In genomic region chr5:179697993-179698934, GRCh38 we compare ENCODE assay signal across 7 cellular contexts. TPM values are rescaled to one million over a fixed set of nuclear protein-coding genes. Genes with fewer than 3 reads are reported as not detected.
DNase-seq lines count a peak whose midpoint lies in the region; ATAC-seq, FAIRE-seq and TF ChIP-seq lines count a peak whose summit lies in the region.

No MANE protein-coding gene starts in this region.

- peak overlapping the region; percentile 46 for H3K4me2 ChIP-seq in GM12878 (ENCODE audit: control insufficient read depth, insufficient read depth)

- SMC1A ChIA-PET in GM12878 (lab: Charles Lee; ENCODE audit: uncharacterized antibody, unreplicated experiment), result interaction anchor here (1.0 to 3.0 kb wide), 3 partner anchors 19 to 39 kb away, joined by 3 to 15 read pairs (median 6); partner anchors contain the start of genes CBY3 and MAML1

- in situ Hi-C loops in GM12878 (cut with MboI), result no loop called here

- 2% methylated on average over 71 of the region's 72 CpGs for WGBS in GM12878 (ENCODE audit: insufficient coverage, insufficient replicate concordance, low lambda C conversion rate, missing lambda C conversion rate)

- TF ChIP-seq CTCF in GM12878 (IDR thresholded peaks at IDR 0.05 in 2 of 3, conservative IDR thresholded peaks at IDR 0.05 in 1 of 3; ENCODE audit: control insufficient read depth in 2 of 3, extremely low read depth in 1 of 3, insufficient read depth in 1 of 3, low read depth in 3 of 3, low read length in 3 of 3) (no peak), retinal pigment epithelial cell (conservative IDR thresholded peaks at IDR 0.05; ENCODE audit: low read depth, low read length) (no peak)

- H3K4me3 ChIP-seq in GM12878 (peak overlapping the region; percentile 72), retinal pigment epithelial cell (ENCODE audit: low read length) (peak overlapping the region; percentile 78)

- H2AFZ ChIP-seq in GM12878 (ENCODE audit: control insufficient read depth, low read depth, low read length), result peak overlapping the region; percentile 57

- no peaks in the 10 kb centered on the region for H3K9me3 ChIP-seq in GM12878 (replicated peaks; ENCODE audit: control insufficient read depth, insufficient read depth, low read length)

- peaks cover 49% of the 10 kb centered on the region for H3K79me2 ChIP-seq in GM12878 (ENCODE audit: control insufficient read depth, insufficient read depth, low read length)

- POLR2A ChIA-PET in GM12878 (lab: Charles Lee), result interaction anchor here (1.0 to 2.1 kb wide), 5 partner anchors 20 to 139 kb away, joined by 3 to 14 read pairs (median 7); partner anchors contain the start of genes HNRNPH1 and MAML1

- H3K36me3 ChIP-seq in GM12878 (ENCODE audit: control insufficient read depth in 2 of 2, insufficient read depth in 2 of 2, low read length in 1 of 2), result no peaks in the 10 kb centered on the region; a peak in 1 of 4 replicates

- peak; percentile 91 for ATAC-seq in GM18511 (IDR thresholded peaks at IDR 0.05; ENCODE audit: unreplicated experiment)
- ATAC-seq in HG03025 (IDR thresholded peaks at IDR 0.05; ENCODE audit: low FRiP score, unreplicated experiment), result peak; percentile 89
- ATAC-seq in GM12878, result peak; percentile 93

- intact Hi-C loops in GM12878 (cut with micrococcal nuclease; ENCODE audit: unreplicated experiment), result loop anchor here (1.0 to 2.0 kb wide), 3 partner anchors 20 to 75 kb away; partner anchors contain the start of genes HNRNPH1 and MAML1

- peak overlapping the region; percentile 100 for H3K9ac ChIP-seq in GM12878 (ENCODE audit: control insufficient read depth, insufficient read depth, low read length)

- peak overlapping the region; percentile 98 for H3K27ac ChIP-seq in GM12878 (ENCODE audit: control insufficient read depth, insufficient read depth)

- RAD21 ChIA-PET in GM12878 (lab: Charles Lee; ENCODE audit: unreplicated experiment), result interaction anchor here (2.0 kb wide), 1 partner anchor 19 kb away, joined by 11 read pairs; no protein-coding TSS in a partner anchor

- no peak for TF ChIP-seq RAD21 in GM12878 (IDR thresholded peaks at IDR 0.05; ENCODE audit: insufficient read depth, low read depth, low read length)

- CTCF ChIA-PET in GM12878 (lab: Yijun Ruan, JAX), result interaction anchor here (2.4 kb wide), 1 partner anchor 19 kb away, joined by 24 read pairs; the partner anchor contains the start of gene CBY3

- H3K27me3 ChIP-seq in GM12878 (replicated peaks in 1 of 2; ENCODE audit: control insufficient read depth in 2 of 2, insufficient read depth in 2 of 2, low read length in 1 of 2), result no peaks in the 10 kb centered on the region

- 0 out of 4 replicates have a peak, but pooled peaks of 1 of the 2 experiments have one; percentile 27 for TF ChIP-seq EP300 in GM12878 (IDR thresholded peaks at IDR 0.05; ENCODE audit: borderline replicate concordance in 1 of 2, control insufficient read depth in 1 of 2, low read depth in 2 of 2, low read length in 2 of 2)

- no peaks in the 10 kb centered on the region for H4K20me1 ChIP-seq in GM12878 (ENCODE audit: control insufficient read depth, insufficient read depth)

- peak; percentile 90 for TF ChIP-seq POLR2A in GM12878 (IDR thresholded peaks at IDR 0.05; ENCODE audit: low read depth, low read length)

- peak; percentile 75 for FAIRE-seq in GM12878 (lab: Jason Lieb, UNC)

- H3K4me1 ChIP-seq in GM12878 (ENCODE audit: control insufficient read depth, insufficient read depth, low read length), result peaks cover 14% of the 10 kb centered on the region

- TSS peak; percentile 99 for BruUV-seq in GM12878 (replicated peaks; lab: Mats Ljungman, UMichigan)

- peak; percentile 94 for DNase-seq in NCI-H2029 treated with DMSO at 0.1 percent for 48 hours (lab: John Stamatoyannopoulos, UW)
- peak; percentile 98 for DNase-seq in T1000 (lab: John Stamatoyannopoulos, UW)
- peak; percentile 96 for DNase-seq in GM12878 (ENCODE audit: low read depth, low spot score)
- peak; percentile 89 to 100 (median 98) for DNase-seq in hypothalamus (lab: John Stamatoyannopoulos, UW)
- DNase-seq in retinal pigment epithelial cell (ENCODE audit: low read depth), result peak; percentile 96

TF ChIP-seq in GM12878, 131 proteins besides CTCF, POLR2A, EP300 and RAD21 (continues in another document):
- TF ChIP-seq RAD51 (IDR thresholded peaks at IDR 0.05) (no peak), CREM (IDR thresholded peaks at IDR 0.05; ENCODE audit: low read depth) (peak; percentile 69), ZNF384 (IDR thresholded peaks at IDR 0.05; ENCODE audit: borderline replicate concordance, low read depth, low read length) (no peak), CREB1 (IDR thresholded peaks at IDR 0.05; ENCODE audit: low read depth) (peak; percentile 94)
- TF ChIP-seq, protein P1, sequence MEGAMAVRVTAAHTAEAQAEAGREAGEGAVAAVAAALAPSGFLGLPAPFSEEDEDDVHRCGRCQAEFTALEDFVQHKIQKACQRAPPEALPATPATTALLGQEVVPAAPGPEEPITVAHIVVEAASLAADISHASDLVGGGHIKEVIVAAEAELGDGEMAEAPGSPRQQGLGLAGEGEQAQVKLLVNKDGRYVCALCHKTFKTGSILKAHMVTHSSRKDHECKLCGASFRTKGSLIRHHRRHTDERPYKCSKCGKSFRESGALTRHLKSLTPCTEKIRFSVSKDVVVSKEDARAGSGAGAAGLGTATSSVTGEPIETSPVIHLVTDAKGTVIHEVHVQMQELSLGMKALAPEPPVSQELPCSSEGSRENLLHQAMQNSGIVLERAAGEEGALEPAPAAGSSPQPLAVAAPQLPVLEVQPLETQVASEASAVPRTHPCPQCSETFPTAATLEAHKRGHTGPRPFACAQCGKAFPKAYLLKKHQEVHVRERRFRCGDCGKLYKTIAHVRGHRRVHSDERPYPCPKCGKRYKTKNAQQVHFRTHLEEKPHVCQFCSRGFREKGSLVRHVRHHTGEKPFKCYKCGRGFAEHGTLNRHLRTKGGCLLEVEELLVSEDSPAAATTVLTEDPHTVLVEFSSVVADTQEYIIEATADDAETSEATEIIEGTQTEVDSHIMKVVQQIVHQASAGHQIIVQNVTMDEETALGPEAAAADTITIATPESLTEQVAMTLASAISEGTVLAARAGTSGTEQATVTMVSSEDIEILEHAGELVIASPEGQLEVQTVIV (IDR thresholded peaks at IDR 0.05; ENCODE audit: borderline replicate concordance, partially characterized antibody), result peak; percentile 76

RNA-seq across cellular contexts. Expression of gene CANX, which starts 0.5 kb away (rescaled TPM):
- 285 and 287 TPM in 2 replicates for total RNA-seq in GM12878 (2013; cell fraction: nucleolus; rRNA removed)
- total RNA-seq in GM12878 (2014; rRNA removed) (259 and 322 TPM in 2 replicates), GM12878 (2014; rRNA removed; fragmentation: Illumina TruSeq; extraction: Trizol) (416 and 430 TPM in 2 replicates), GM12878 (2021) (550 and 555 TPM in 2 replicates)
- 328 TPM for polyA plus RNA-seq in GM12878 (2011; ENCODE audit: low read depth)
- polyA plus RNA-seq in GM12878 (2011; rRNA removed) (602 and 605 TPM in 2 replicates), GM12878 (2014; fragmentation: Illumina TruSeq; extraction: Trizol) (393 and 480 TPM in 2 replicates), GM12878 (2014; fragmentation: Nextera tagmentation; extraction: Ambion mirVana) (100 to 1,000 TPM in 1 of 2 experiments, 10 to 100 TPM in 1; 78.2 to 139 TPM), GM12878 (2014; rRNA removed) (261 and 326 TPM in 2 replicates), GM12878 (2016; fragmentation: Nextera tagmentation; extraction: Ambion mirVana) (100 to 1,000 TPM; 433 to 469 TPM)
- polyA plus RNA-seq in GM12878 (2011; cell fraction: cytosol; rRNA removed), result 137 and 177 TPM in 2 replicates
- 109 and 125 TPM in 2 replicates for polyA plus RNA-seq in GM12878 (2011; cell fraction: nucleus; rRNA removed)
- 303 and 419 TPM in 2 replicates for polyA plus RNA-seq in GM12878 (2012)
- 439 and 652 TPM in 2 replicates for polyA minus RNA-seq in GM12878 (2011; rRNA and poly(A)+ RNA removed)
- polyA minus RNA-seq in GM12878 (2011; cell fraction: cytosol; rRNA and poly(A)+ RNA removed), result 262 and 309 TPM in 2 replicates
- 71.2 and 97.1 TPM in 2 replicates for polyA minus RNA-seq in GM12878 (2011; cell fraction: nucleus; rRNA and poly(A)+ RNA removed)

RNA-seq across cellular contexts. Expression of gene CBY3, which starts 17.4 kb away (rescaled TPM):
- 2.6 and 2.7 TPM in 2 replicates for total RNA-seq in GM12878 (2013; cell fraction: nucleolus; rRNA removed)
- total RNA-seq in GM12878 (2014; rRNA removed) (0.56 and 0.93 TPM in 2 replicates), GM12878 (2014; rRNA removed; fragmentation: Illumina TruSeq; extraction: Trizol) (not detected in 2 replicates), GM12878 (2021) (not detected in 2 replicates)
- polyA plus RNA-seq in GM12878 (2011; ENCODE audit: low read depth), result not detected
- polyA plus RNA-seq in GM12878 (2011; rRNA removed) (0.10 TPM in 1 of 2 replicates, not detected in the other), GM12878 (2014; fragmentation: Illumina TruSeq; extraction: Trizol) (not detected in 2 replicates), GM12878 (2014; fragmentation: Nextera tagmentation; extraction: Ambion mirVana) (not detected), GM12878 (2014; rRNA removed) (0.18 and 0.25 TPM in 2 replicates), GM12878 (2016; fragmentation: Nextera tagmentation; extraction: Ambion mirVana) (1 to 10 TPM in 1 of 2 experiments, under 1 TPM in 1; 0.47 to 1.2 TPM)
- polyA plus RNA-seq in GM12878 (2011; cell fraction: cytosol; rRNA removed), result 0.07 and 0.23 TPM in 2 replicates
- 0.32 and 1.3 TPM in 2 replicates for polyA plus RNA-seq in GM12878 (2011; cell fraction: nucleus; rRNA removed)
- 0.69 and 0.93 TPM in 2 replicates for polyA plus RNA-seq in GM12878 (2012)
- polyA minus RNA-seq in GM12878 (2011; rRNA and poly(A)+ RNA removed), result 0.41 TPM in 1 of 2 replicates, not detected in the other
- polyA minus RNA-seq in GM12878 (2011; cell fraction: cytosol; rRNA and poly(A)+ RNA removed), result not detected in 2 replicates
- polyA minus RNA-seq in GM12878 (2011; cell fraction: nucleus; rRNA and poly(A)+ RNA removed), result 2.7 and 3.0 TPM in 2 replicates

RNA-seq across cellular contexts. Expression of gene MAML1, which starts 34.4 kb away (rescaled TPM):
- 22.7 and 24.8 TPM in 2 replicates for total RNA-seq in GM12878 (2013; cell fraction: nucleolus; rRNA removed)
- 9.1 and 16.4 TPM in 2 replicates for total RNA-seq in GM12878 (2014; rRNA removed)
- total RNA-seq in GM12878 (2014; rRNA removed; fragmentation: Illumina TruSeq; extraction: Trizol), result 7.4 and 7.9 TPM in 2 replicates
- total RNA-seq in GM12878 (2021), result 23.1 and 23.9 TPM in 2 replicates
- 5.3 TPM for polyA plus RNA-seq in GM12878 (2011; ENCODE audit: low read depth)
- polyA plus RNA-seq in GM12878 (2011; rRNA removed), result 3.4 and 6.5 TPM in 2 replicates
- polyA plus RNA-seq in GM12878 (2011; cell fraction: cytosol; rRNA removed), result 6.6 and 7.5 TPM in 2 replicates
- polyA plus RNA-seq in GM12878 (2011; cell fraction: nucleus; rRNA removed), result 14.3 and 16.4 TPM in 2 replicates
- polyA plus RNA-seq in GM12878 (2012), result 9.6 and 11.2 TPM in 2 replicates
- polyA plus RNA-seq in GM12878 (2014; fragmentation: Illumina TruSeq; extraction: Trizol), result 13.8 and 17.2 TPM in 2 replicates
- polyA plus RNA-seq in GM12878 (2014; fragmentation: Nextera tagmentation; extraction: Ambion mirVana), result 1 to 10 TPM in 1 of 2 experiments, under 1 TPM in 1; 0.42 to 1.2 TPM
- polyA plus RNA-seq in GM12878 (2014; rRNA removed), result 19.5 and 21.1 TPM in 2 replicates
- 1 to 10 TPM; 7.0 to 7.1 TPM for polyA plus RNA-seq in GM12878 (2016; fragmentation: Nextera tagmentation; extraction: Ambion mirVana)
- 6.3 and 7.7 TPM in 2 replicates for polyA minus RNA-seq in GM12878 (2011; rRNA and poly(A)+ RNA removed)
- 4.1 and 5.6 TPM in 2 replicates for polyA minus RNA-seq in GM12878 (2011; cell fraction: cytosol; rRNA and poly(A)+ RNA removed)
- polyA minus RNA-seq in GM12878 (2011; cell fraction: nucleus; rRNA and poly(A)+ RNA removed), result 7.6 and 16.6 TPM in 2 replicates

Comparison
In these comparisons a context has a peak if more than half of its experiments do, and no peak if none do; other contexts are left out.
1. Peak in every context shown above with its lines: DNase-seq, ATAC-seq, H3K4me3 ChIP-seq and H3K27ac ChIP-seq.